ENCODE assay signal across 12 cellular contexts in the genomic region with DNA sequence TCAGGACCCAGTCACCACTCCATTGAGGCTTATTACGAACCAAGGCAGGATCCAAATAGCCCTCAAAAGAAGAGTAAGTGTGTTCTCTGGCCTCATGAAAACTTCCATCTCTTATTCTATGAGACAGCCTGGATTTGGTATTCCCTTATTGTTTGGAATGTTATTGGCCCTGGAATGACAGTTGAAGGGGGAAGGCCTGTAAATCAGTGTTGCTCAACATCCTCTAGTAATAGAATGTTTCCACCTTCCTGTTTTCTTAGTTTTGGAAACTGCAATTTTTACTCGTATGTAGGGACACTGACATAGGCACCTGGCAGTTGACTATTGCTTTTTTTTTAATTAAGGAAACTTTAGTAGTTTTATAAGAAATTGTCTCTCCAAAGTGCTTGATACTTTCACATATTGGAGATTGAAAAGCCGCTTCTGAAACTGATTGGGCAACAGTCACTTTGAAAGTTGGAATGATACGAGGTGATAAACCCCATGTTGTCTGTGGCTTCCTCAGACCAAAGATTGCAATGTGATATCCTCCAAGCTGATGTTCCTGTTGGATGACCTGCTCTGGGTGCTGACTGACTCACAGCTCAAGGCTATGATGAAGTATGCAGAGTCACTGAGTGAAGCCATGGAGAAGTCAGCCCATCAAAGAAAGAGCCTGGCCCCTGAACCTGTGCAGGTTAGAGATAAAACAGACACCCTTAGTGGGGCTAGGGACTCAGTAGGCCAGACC. TPM values are rescaled to one million over a fixed set of nuclear protein-coding genes. Genes with fewer than 3 reads are reported as not detected.
DNase-seq lines count a peak whose midpoint lies in the region; ATAC-seq and TF ChIP-seq lines count a peak whose summit lies in the region.
"Had no signal": no experiment of that assay in that cellular context is flagged by ENCODE, and none has a peak within 500 bp of the region (broad histone marks: within the 10 kb centered on the region; RNA-seq: fewer than 3 reads in every experiment).

No MANE protein-coding gene starts in this region.

- H3K36me3 ChIP-seq in RWPE2 (ENCODE audit: low read depth) = peaks cover 26% of the 10 kb centered on the region
- peaks cover 6 to 23% (median 13%) of the 10 kb centered on the region in 3 donors for H3K36me3 ChIP-seq in skeletal muscle tissue (ENCODE audit: control insufficient read depth in 3 of 3, insufficient read depth in 3 of 3, low read length in 3 of 3)

- TF ChIP-seq CTCF in HL-60 (IDR thresholded peaks at IDR 0.05; ENCODE audit: insufficient read depth, low read length) = no peak
- TF ChIP-seq CTCF in RWPE2 (IDR thresholded peaks at IDR 0.05; ENCODE audit: poor library complexity, severe bottlenecking) = no peak
- TF ChIP-seq CTCF in fibroblast of pulmonary artery (IDR thresholded peaks at IDR 0.05; ENCODE audit: low read length, missing control alignments) = no peak
- TF ChIP-seq CTCF in GM10266 (IDR thresholded peaks at IDR 0.05; ENCODE audit: control insufficient read depth, insufficient read depth, low read depth, missing control alignments) = no peak

- H3K27me3 ChIP-seq in HL-60 (ENCODE audit: insufficient read depth, poor library complexity, severe bottlenecking) (no peaks in the 10 kb centered on the region), RWPE2 (ENCODE audit: insufficient read depth, poor library complexity, severe bottlenecking) (no peaks in the 10 kb centered on the region), skeletal muscle tissue (ENCODE audit: control insufficient read depth in 3 of 3, insufficient read depth in 3 of 3, low read length in 3 of 3) (no peaks in the 10 kb centered on the region)

- H3K27ac ChIP-seq in HL-60 (replicated peaks) = peak overlapping the region; percentile 72
- H3K27ac ChIP-seq in RWPE2 (ENCODE audit: poor library complexity, severe bottlenecking) = no peak overlapping the region
- H3K27ac ChIP-seq in skeletal muscle tissue (ENCODE audit: low read depth, low read length) = peak overlapping the region; percentile 45

- H3K4me1 ChIP-seq in RWPE2 (ENCODE audit: insufficient read depth, poor library complexity, severe bottlenecking) = no peaks in the 10 kb centered on the region
- H3K4me1 ChIP-seq in skeletal muscle tissue (ENCODE audit: control insufficient read depth in 3 of 3, insufficient read depth in 3 of 3, low read length in 3 of 3) = peaks cover 10 to 15% (median 14%) of the 10 kb centered on the region in 3 donors

- no peaks in the 10 kb centered on the region for H3K9me3 ChIP-seq in RWPE2 (ENCODE audit: severe bottlenecking)
- H3K9me3 ChIP-seq in skeletal muscle tissue (ENCODE audit: control insufficient read depth in 3 of 3, low read length in 3 of 3) = no peaks in the 10 kb centered on the region

- ATAC-seq in RWPE2 (ENCODE audit: low read depth) (peak; percentile 55; the same call in 1 of the 3 replicates), GM21825 (IDR thresholded peaks at IDR 0.05; ENCODE audit: unreplicated experiment) (no peak)
- ATAC-seq: GM23338 had no signal

- H3K4me3 ChIP-seq in HL-60 (replicated peaks; ENCODE audit: insufficient read depth, low read length) (no peak overlapping the region), RWPE2 (ENCODE audit: severe bottlenecking) (no peak overlapping the region), fibroblast of pulmonary artery (replicated peaks; ENCODE audit: low read depth, low read length) (no peak overlapping the region), skeletal muscle tissue (ENCODE audit: low read length in 3 of 3) (no peak overlapping the region)
- H3K4me3 ChIP-seq: GM23338 had no signal

- DNase-seq in HL-60 (ENCODE audit: low read depth in 1 of 2, low spot score in 1 of 2) = peak; percentile 40 to 77
- DNase-seq in RWPE2 (ENCODE audit: low spot score) = no peak
- DNase-seq in fibroblast of pulmonary artery (ENCODE audit: low read depth) = peak; percentile 59
- DNase-seq in cerebellar nuclear complex (lab: John Stamatoyannopoulos, UW) = no peak
- no peak for DNase-seq in GM10266 (ENCODE audit: extremely low spot score)
- DNase-seq: activated T-cell treated with anti-CD3 and anti-CD28 coated beads, Interleukin-2, amount 50 U/mL, for 1 hour; NCI-H69; stimulated activated naive CD4-positive, alpha-beta T cell; T1000 had no signal

- H3K9ac ChIP-seq in skeletal muscle tissue (ENCODE audit: low read depth in 1 of 3, low read length in 3 of 3) = no peak overlapping the region

RNA-seq across cellular contexts. Expression of gene BLTP3A, which starts 43.1 kb away (rescaled TPM):
- total RNA-seq in skeletal muscle tissue = 8.4 TPM

RNA-seq across cellular contexts. Expression of gene TAF11, which starts 52.9 kb away (rescaled TPM):
- total RNA-seq in skeletal muscle tissue = 27.1 TPM

RNA-seq across cellular contexts. Expression of gene ANKS1A, which starts 54.1 kb away (rescaled TPM):
- total RNA-seq in skeletal muscle tissue = 11.5 TPM

Comparison
In these comparisons a context has a peak if more than half of its experiments do, and no peak if none do; other contexts are left out.
1. DNase-seq: peak in HL-60 (2 of 2) and fibroblast of pulmonary artery (single experiment); none in RWPE2 (single experiment), cerebellar nuclear complex (0 of 2) and GM10266 (single experiment).